In the genomic region with DNA sequence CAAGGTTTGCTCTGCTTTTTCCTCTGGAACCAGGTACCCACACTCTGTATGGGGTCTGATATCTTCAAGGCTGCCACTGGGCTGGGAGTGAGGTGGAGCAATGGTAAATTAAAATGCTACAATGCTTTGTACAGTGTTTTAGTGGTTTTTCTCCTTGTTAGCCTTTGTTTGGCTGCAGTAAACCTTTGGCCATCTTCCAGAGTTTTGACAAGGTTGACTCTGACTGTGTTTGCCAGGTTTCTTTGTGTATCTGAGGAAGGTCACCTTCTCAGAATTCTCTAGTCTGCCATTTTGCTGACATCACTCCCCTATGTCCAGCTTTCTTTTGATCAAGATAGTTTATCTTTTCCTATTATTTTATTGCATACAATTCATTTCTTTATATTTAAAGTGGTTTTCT, we compare ENCODE assay signal across 17 cellular contexts. TPM values are rescaled to one million over a fixed set of nuclear protein-coding genes. Genes with fewer than 3 reads are reported as not detected.
DNase-seq lines count a peak whose midpoint lies in the region; ATAC-seq and TF ChIP-seq lines count a peak whose summit lies in the region.
"Had no signal": no experiment of that assay in that cellular context is flagged by ENCODE, and none has a peak within 500 bp of the region (broad histone marks: within the 10 kb centered on the region; RNA-seq: fewer than 3 reads in every experiment).

No MANE protein-coding gene starts in this region.

- H3K27me3 Mint-ChIP-seq in activated T-cell treated with anti-CD3 and anti-CD28 coated beads, Interleukin-2, amount 50 U/mL, for 4 hours (ENCODE audit: low read depth): no peaks in the 10 kb centered on the region

- H3K4me3 ChIP-seq in retinal pigment epithelial cell (ENCODE audit: low read length): no peak overlapping the region
- H3K4me3 ChIP-seq: Peyer's patch had no signal

- H3K27ac ChIP-seq in foreskin keratinocyte: no peak overlapping the region
- H3K27ac ChIP-seq: Peyer's patch had no signal

- TF ChIP-seq CTCF in retinal pigment epithelial cell (conservative IDR thresholded peaks at IDR 0.05; ENCODE audit: low read depth, low read length): no peak
- TF ChIP-seq CTCF in foreskin keratinocyte (conservative IDR thresholded peaks at IDR 0.05): no peak

- no peak for ATAC-seq in activated T-cell treated with anti-CD3 and anti-CD28 coated beads, Interleukin-2, amount 50 U/mL, for 4 hours
- ATAC-seq in foreskin keratinocyte: no peak

- no peaks in the 10 kb centered on the region for H3K4me1 ChIP-seq in foreskin keratinocyte
- H3K4me1 ChIP-seq: Peyer's patch had no signal

- DNase-seq in DMS53 (lab: John Stamatoyannopoulos, UW) (peak; percentile 16), DMS53 treated with DMSO at 0.1 percent for 48 hours (lab: John Stamatoyannopoulos, UW; ENCODE audit: unreplicated experiment) (no peak), NCI-H2029 treated with DMSO at 0.1 percent for 48 hours (lab: John Stamatoyannopoulos, UW) (peak; percentile 78), astrocyte of the hippocampus (ENCODE audit: low read depth, low spot score) (peak; percentile 51), retinal pigment epithelial cell (ENCODE audit: low read depth) (peak; percentile 28), foreskin keratinocyte (no peak)
- no peak for DNase-seq in activated CD8-positive, alpha-beta memory T cell treated with anti-CD3 and anti-CD28 coated beads, Interleukin-2, amount 50 U/mL, for 4 hours
- no peak for DNase-seq in activated T-cell treated with anti-CD3 and anti-CD28 coated beads, Interleukin-2, amount 50 U/mL, for 4 hours
- DNase-seq: 8988T, C1 segment of cervical spinal cord, HFFc6, NCI-H187, NCI-H524 treated with DMSO at 0.1 percent for 48 hours, Peyer's patch, Right ventricle myocardium superior, SK-N-SH had no signal

- no peaks in the 10 kb centered on the region for H3K36me3 Mint-ChIP-seq in activated T-cell treated with anti-CD3 and anti-CD28 coated beads, Interleukin-2, amount 50 U/mL, for 4 hours (ENCODE audit: insufficient read depth)

- H3K4me3 Mint-ChIP-seq in activated T-cell treated with anti-CD3 and anti-CD28 coated beads, Interleukin-2, amount 50 U/mL, for 4 hours: no peak overlapping the region
- H3K4me3 Mint-ChIP-seq: HFFc6 had no signal

- peaks cover 12% of the 10 kb centered on the region for H3K9me3 Mint-ChIP-seq in activated T-cell treated with anti-CD3 and anti-CD28 coated beads, Interleukin-2, amount 50 U/mL, for 4 hours
- H3K9me3 Mint-ChIP-seq: HFFc6 had no signal

- peaks cover 16% of the 10 kb centered on the region for H3K27me3 ChIP-seq in foreskin keratinocyte
- H3K27me3 ChIP-seq: Peyer's patch had no signal

- no peaks in the 10 kb centered on the region for H3K4me1 Mint-ChIP-seq in activated T-cell treated with anti-CD3 and anti-CD28 coated beads, Interleukin-2, amount 50 U/mL, for 4 hours (ENCODE audit: low read depth)

RNA-seq across cellular contexts. Expression of gene SPATA31D1, which starts 11.2 kb away (rescaled TPM):
- total RNA-seq in activated T-cell treated with anti-CD3 and anti-CD28 coated beads, Interleukin-2, amount 50 U/mL, for 4 hours: not detected
- total RNA-seq in foreskin keratinocyte: not detected in 2 replicates
- not detected in 2 replicates for polyA plus RNA-seq in foreskin keratinocyte
- total RNA-seq: H4, HFFc6, Peyer's patch, Right ventricle myocardium superior had no signal
- polyA plus RNA-seq: SK-N-SH had no signal

RNA-seq across cellular contexts. Expression of gene SPATA31D3, which starts 56.5 kb away (rescaled TPM):
- total RNA-seq in activated T-cell treated with anti-CD3 and anti-CD28 coated beads, Interleukin-2, amount 50 U/mL, for 4 hours: not detected
- not detected in 2 replicates for total RNA-seq in foreskin keratinocyte
- not detected in 2 replicates for polyA plus RNA-seq in foreskin keratinocyte
- total RNA-seq: H4, HFFc6, Peyer's patch, Right ventricle myocardium superior had no signal
- polyA plus RNA-seq: SK-N-SH had no signal

Comparison
In these comparisons a context has a peak if more than half of its experiments do, and no peak if none do; other contexts are left out.
1. DNase-seq: peak in DMS53 (single experiment), NCI-H2029 treated with DMSO at 0.1 percent for 48 hours (single experiment), astrocyte of the hippocampus (single experiment) and retinal pigment epithelial cell (single experiment); none in DMS53 treated with DMSO at 0.1 percent for 48 hours (single experiment), activated CD8-positive, alpha-beta memory T cell treated with anti-CD3 and anti-CD28 coated beads, Interleukin-2, amount 50 U/mL, for 4 hours (single experiment), activated T-cell treated with anti-CD3 and anti-CD28 coated beads, Interleukin-2, amount 50 U/mL, for 4 hours (single experiment) and foreskin keratinocyte (0 of 2).